ENCODE assay signal across 13 cellular contexts in genomic region chr14:75143761-75144527, GRCh38. TPM values are rescaled to one million over a fixed set of nuclear protein-coding genes. Genes with fewer than 3 reads are reported as not detected.
A peak's percentile ranks its signal among the peaks of the same experiment; 100 is the strongest.
DNase-seq lines count a peak whose midpoint lies in the region; ATAC-seq and TF ChIP-seq lines count a peak whose summit lies in the region.
"Had no signal": no experiment of that assay in that cellular context is flagged by ENCODE, and none has a peak within 500 bp of the region (broad histone marks: within the 10 kb centered on the region; RNA-seq: fewer than 3 reads in every experiment).

No MANE protein-coding gene starts in this region.

- no peaks in the 10 kb centered on the region for H3K9me3 Mint-ChIP-seq in activated CD8-positive, alpha-beta T cell treated with anti-CD3 and anti-CD28 coated beads for 36 hours
- H3K9me3 Mint-ChIP-seq in activated CD8-positive, alpha-beta T cell treated with anti-CD3 and anti-CD28 coated beads, Interleukin-2, amount 10 ng/mL, durations not matched to agents 7 days and 5 days (ENCODE audit: insufficient read depth) = no peaks in the 10 kb centered on the region
- H3K9me3 Mint-ChIP-seq in progenitor cell of endocrine pancreas (ENCODE audit: low read depth) = no peaks in the 10 kb centered on the region
- H3K9me3 Mint-ChIP-seq in stimulated activated memory B cell treated with anti-CD40 and anti-IgM and Interleukin-4, amounts not matched to agents 10 μg/mL and 1 μg/mL and 100 μg/mL, for 72 hours = no peaks in the 10 kb centered on the region

- H3K36me3 ChIP-seq in colonic mucosa (no peaks in the 10 kb centered on the region), muscle layer of duodenum (ENCODE audit: control insufficient read depth in 1 of 2, insufficient read depth in 2 of 2, low read length in 2 of 2) (peaks cover 4 to 8% of the 10 kb centered on the region in 2 donors), thoracic aorta (no peaks in the 10 kb centered on the region)

- H3K4me3 Mint-ChIP-seq in activated CD8-positive, alpha-beta T cell treated with anti-CD3 and anti-CD28 coated beads for 36 hours = no peak overlapping the region
- H3K4me3 Mint-ChIP-seq in activated CD8-positive, alpha-beta T cell treated with anti-CD3 and anti-CD28 coated beads, Interleukin-2, amount 10 ng/mL, durations not matched to agents 7 days and 5 days = no peak overlapping the region
- no peak overlapping the region for H3K4me3 Mint-ChIP-seq in progenitor cell of endocrine pancreas (ENCODE audit: low read depth)
- H3K4me3 Mint-ChIP-seq in stimulated activated memory B cell treated with anti-CD40 and anti-IgM and Interleukin-4, amounts not matched to agents 10 μg/mL and 1 μg/mL and 100 μg/mL, for 72 hours = no peak overlapping the region

- no peak overlapping the region for H3K4me3 ChIP-seq in colonic mucosa
- H3K4me3 ChIP-seq in muscle layer of duodenum (ENCODE audit: low read depth in 1 of 2, low read length in 2 of 2) = no peak overlapping the region
- no peak overlapping the region for H3K4me3 ChIP-seq in thoracic aorta
- H3K4me3 ChIP-seq: A549 had no signal

- POLR2A ChIA-PET in activated CD8-positive, alpha-beta T cell treated with anti-CD3 and anti-CD28 coated beads for 36 hours (lab: Charles Lee) = interaction anchor here (0.8 to 1.5 kb wide), 3 partner anchors 13 to 33 kb away, joined by 3 to 4 read pairs (median 4); partner anchors contain the start of gene TMED10
- POLR2A ChIA-PET in activated CD8-positive, alpha-beta T cell treated with anti-CD3 and anti-CD28 coated beads, Interleukin-2, amount 10 ng/mL, durations not matched to agents 7 days and 5 days (lab: Charles Lee) = interaction anchor here (1.3 kb wide), 1 partner anchor 15 kb away, joined by 3 read pairs; no protein-coding TSS in a partner anchor

- DNase-seq in activated CD8-positive, alpha-beta T cell treated with anti-CD3 and anti-CD28 coated beads for 36 hours = no peak
- no peak for DNase-seq in activated CD8-positive, alpha-beta T cell treated with anti-CD3 and anti-CD28 coated beads, Interleukin-2, amount 10 ng/mL, durations not matched to agents 7 days and 5 days
- DNase-seq in colonic mucosa (no peak), thoracic aorta (ENCODE audit: low spot score) (no peak), progenitor cell of endocrine pancreas (ENCODE audit: low spot score, unreplicated experiment) (no peak), activated gamma-delta T cell (lab: John Stamatoyannopoulos, UW) (no peak)
- DNase-seq: NCI-H1930, NCI-H69, retina had no signal

- intact Hi-C loops in activated CD8-positive, alpha-beta T cell treated with anti-CD3 and anti-CD28 coated beads for 36 hours (cut with micrococcal nuclease) = no loop called here
- intact Hi-C loops in colonic mucosa (cut with DNase I) = no loop called here

- H3K4me1 ChIP-seq in colonic mucosa (peaks cover 6% of the 10 kb centered on the region), muscle layer of duodenum (ENCODE audit: control insufficient read depth in 1 of 2, insufficient read depth in 2 of 2, low read length in 2 of 2) (peaks cover 7 to 26% of the 10 kb centered on the region in 2 donors), thoracic aorta (ENCODE audit: control insufficient read depth in 1 of 2, low read depth in 2 of 2) (peaks cover 16 to 62% of the 10 kb centered on the region in 2 donors)
- H3K4me1 ChIP-seq: A549 had no signal

- H3K27ac Mint-ChIP-seq in activated CD8-positive, alpha-beta T cell treated with anti-CD3 and anti-CD28 coated beads for 36 hours = peak overlapping the region; percentile 22
- no peak overlapping the region for H3K27ac Mint-ChIP-seq in activated CD8-positive, alpha-beta T cell treated with anti-CD3 and anti-CD28 coated beads, Interleukin-2, amount 10 ng/mL, durations not matched to agents 7 days and 5 days
- H3K27ac Mint-ChIP-seq in progenitor cell of endocrine pancreas = no peak overlapping the region
- no peak overlapping the region for H3K27ac Mint-ChIP-seq in stimulated activated memory B cell treated with anti-CD40 and anti-IgM and Interleukin-4, amounts not matched to agents 10 μg/mL and 1 μg/mL and 100 μg/mL, for 72 hours

- H3K4me1 Mint-ChIP-seq in activated CD8-positive, alpha-beta T cell treated with anti-CD3 and anti-CD28 coated beads for 36 hours (ENCODE audit: low read depth) = peaks cover 69% of the 10 kb centered on the region
- H3K4me1 Mint-ChIP-seq in activated CD8-positive, alpha-beta T cell treated with anti-CD3 and anti-CD28 coated beads, Interleukin-2, amount 10 ng/mL, durations not matched to agents 7 days and 5 days (ENCODE audit: low read depth) = peaks cover 71% of the 10 kb centered on the region
- H3K4me1 Mint-ChIP-seq in progenitor cell of endocrine pancreas (ENCODE audit: low read depth) = peaks cover 15% of the 10 kb centered on the region
- peaks cover 55% of the 10 kb centered on the region for H3K4me1 Mint-ChIP-seq in stimulated activated memory B cell treated with anti-CD40 and anti-IgM and Interleukin-4, amounts not matched to agents 10 μg/mL and 1 μg/mL and 100 μg/mL, for 72 hours

- H3K9ac ChIP-seq in colonic mucosa (ENCODE audit: low read depth in 2 of 2, low read length in 2 of 2) = peak overlapping the region in 1 of 2 donors; percentile 35
- H3K9ac ChIP-seq: KMS-11 had no signal

- H3K27me3 ChIP-seq in colonic mucosa (no peaks in the 10 kb centered on the region), muscle layer of duodenum (ENCODE audit: low read depth, low read length) (no peaks in the 10 kb centered on the region), thoracic aorta (replicated peaks; ENCODE audit: insufficient read depth) (no peaks in the 10 kb centered on the region)

- H3K27me3 Mint-ChIP-seq in activated CD8-positive, alpha-beta T cell treated with anti-CD3 and anti-CD28 coated beads for 36 hours = no peaks in the 10 kb centered on the region
- H3K27me3 Mint-ChIP-seq in activated CD8-positive, alpha-beta T cell treated with anti-CD3 and anti-CD28 coated beads, Interleukin-2, amount 10 ng/mL, durations not matched to agents 7 days and 5 days (ENCODE audit: low read depth) = no peaks in the 10 kb centered on the region
- H3K27me3 Mint-ChIP-seq in progenitor cell of endocrine pancreas = no peaks in the 10 kb centered on the region
- no peaks in the 10 kb centered on the region for H3K27me3 Mint-ChIP-seq in stimulated activated memory B cell treated with anti-CD40 and anti-IgM and Interleukin-4, amounts not matched to agents 10 μg/mL and 1 μg/mL and 100 μg/mL, for 72 hours

- H3K9me3 ChIP-seq in colonic mucosa = no peaks in the 10 kb centered on the region
- no peaks in the 10 kb centered on the region for H3K9me3 ChIP-seq in muscle layer of duodenum (ENCODE audit: control insufficient read depth in 1 of 2, low read length in 2 of 2)
- H3K9me3 ChIP-seq in thoracic aorta = no peaks in the 10 kb centered on the region
- H3K9me3 ChIP-seq: A549 had no signal

- CTCF ChIA-PET in activated CD8-positive, alpha-beta T cell treated with anti-CD3 and anti-CD28 coated beads for 36 hours (lab: Charles Lee) = interaction anchor here (1.0 to 14.6 kb wide), 6 partner anchors 8 to 158 kb away, joined by 3 to 268 read pairs (median 4); no protein-coding TSS in a partner anchor
- CTCF ChIA-PET in activated CD8-positive, alpha-beta T cell treated with anti-CD3 and anti-CD28 coated beads, Interleukin-2, amount 10 ng/mL, durations not matched to agents 7 days and 5 days (lab: Charles Lee) = interaction anchor here (0.6 to 5.5 kb wide), 7 partner anchors 9 to 345 kb away, joined by 3 to 86 read pairs (median 4); no protein-coding TSS in a partner anchor

- H3K27ac ChIP-seq in colonic mucosa = peak overlapping the region; percentile 13
- H3K27ac ChIP-seq in muscle layer of duodenum (ENCODE audit: low read length) = peak overlapping the region; percentile 40
- H3K27ac ChIP-seq in thoracic aorta = peak overlapping the region; percentile 28 to 35
- H3K27ac ChIP-seq: A549, KMS-11 had no signal

- no peak for ATAC-seq in activated CD8-positive, alpha-beta T cell treated with anti-CD3 and anti-CD28 coated beads for 36 hours
- no peak for ATAC-seq in activated CD8-positive, alpha-beta T cell treated with anti-CD3 and anti-CD28 coated beads, Interleukin-2, amount 10 ng/mL, durations not matched to agents 7 days and 5 days
- ATAC-seq in thoracic aorta (ENCODE audit: insufficient number of reproducible peaks, low FRiP score, low read depth) = no peak
- no peak for ATAC-seq in stimulated activated memory B cell treated with anti-CD40 and anti-IgM and Interleukin-4, amounts not matched to agents 10 μg/mL and 1 μg/mL and 100 μg/mL, for 72 hours
- ATAC-seq: A549 had no signal

- no peak for TF ChIP-seq CTCF in activated CD8-positive, alpha-beta T cell treated with anti-CD3 and anti-CD28 coated beads for 36 hours (IDR thresholded peaks at IDR 0.05)
- TF ChIP-seq CTCF in colonic mucosa (IDR thresholded peaks at IDR 0.05) (no peak), thoracic aorta (IDR thresholded peaks at IDR 0.05) (no peak), progenitor cell of endocrine pancreas (IDR thresholded peaks at IDR 0.05; ENCODE audit: unreplicated experiment) (no peak)

- H3K36me3 Mint-ChIP-seq in activated CD8-positive, alpha-beta T cell treated with anti-CD3 and anti-CD28 coated beads for 36 hours (ENCODE audit: low read depth) = peaks cover 40% of the 10 kb centered on the region
- H3K36me3 Mint-ChIP-seq in activated CD8-positive, alpha-beta T cell treated with anti-CD3 and anti-CD28 coated beads, Interleukin-2, amount 10 ng/mL, durations not matched to agents 7 days and 5 days (ENCODE audit: low read depth) = peaks cover 37% of the 10 kb centered on the region
- H3K36me3 Mint-ChIP-seq in progenitor cell of endocrine pancreas (ENCODE audit: insufficient read depth) = peaks cover 20% of the 10 kb centered on the region
- peaks cover 42% of the 10 kb centered on the region for H3K36me3 Mint-ChIP-seq in stimulated activated memory B cell treated with anti-CD40 and anti-IgM and Interleukin-4, amounts not matched to agents 10 μg/mL and 1 μg/mL and 100 μg/mL, for 72 hours

RNA-seq across cellular contexts. Expression of gene NEK9, which starts 17.1 kb away (rescaled TPM):
- total RNA-seq in activated CD8-positive, alpha-beta T cell treated with anti-CD3 and anti-CD28 coated beads for 36 hours = 10 to 100 TPM; 54.9 to 59.5 TPM
- 10 to 100 TPM; 73.7 to 80.0 TPM for total RNA-seq in activated CD8-positive, alpha-beta T cell treated with anti-CD3 and anti-CD28 coated beads, Interleukin-2, amount 10 ng/mL, durations not matched to agents 7 days and 5 days
- 10 to 100 TPM; 49.5 to 57.3 TPM for total RNA-seq in colonic mucosa
- 10 to 100 TPM; 51.3 to 65.3 TPM for total RNA-seq in thoracic aorta
- 97.1 and 100 TPM in 2 replicates for total RNA-seq in progenitor cell of endocrine pancreas

RNA-seq across cellular contexts. Expression of gene TMED10, which starts 32.5 kb away (rescaled TPM):
- 100 to 1,000 TPM; 173 to 179 TPM for total RNA-seq in activated CD8-positive, alpha-beta T cell treated with anti-CD3 and anti-CD28 coated beads for 36 hours
- total RNA-seq in activated CD8-positive, alpha-beta T cell treated with anti-CD3 and anti-CD28 coated beads, Interleukin-2, amount 10 ng/mL, durations not matched to agents 7 days and 5 days = 100 to 1,000 TPM; 177 to 188 TPM
- 100 to 1,000 TPM; 387 to 432 TPM for total RNA-seq in colonic mucosa
- 100 to 1,000 TPM; 258 to 342 TPM for total RNA-seq in thoracic aorta
- 282 and 288 TPM in 2 replicates for total RNA-seq in progenitor cell of endocrine pancreas
